17 cellular contexts compared by ENCODE assay signal in the genomic region with DNA sequence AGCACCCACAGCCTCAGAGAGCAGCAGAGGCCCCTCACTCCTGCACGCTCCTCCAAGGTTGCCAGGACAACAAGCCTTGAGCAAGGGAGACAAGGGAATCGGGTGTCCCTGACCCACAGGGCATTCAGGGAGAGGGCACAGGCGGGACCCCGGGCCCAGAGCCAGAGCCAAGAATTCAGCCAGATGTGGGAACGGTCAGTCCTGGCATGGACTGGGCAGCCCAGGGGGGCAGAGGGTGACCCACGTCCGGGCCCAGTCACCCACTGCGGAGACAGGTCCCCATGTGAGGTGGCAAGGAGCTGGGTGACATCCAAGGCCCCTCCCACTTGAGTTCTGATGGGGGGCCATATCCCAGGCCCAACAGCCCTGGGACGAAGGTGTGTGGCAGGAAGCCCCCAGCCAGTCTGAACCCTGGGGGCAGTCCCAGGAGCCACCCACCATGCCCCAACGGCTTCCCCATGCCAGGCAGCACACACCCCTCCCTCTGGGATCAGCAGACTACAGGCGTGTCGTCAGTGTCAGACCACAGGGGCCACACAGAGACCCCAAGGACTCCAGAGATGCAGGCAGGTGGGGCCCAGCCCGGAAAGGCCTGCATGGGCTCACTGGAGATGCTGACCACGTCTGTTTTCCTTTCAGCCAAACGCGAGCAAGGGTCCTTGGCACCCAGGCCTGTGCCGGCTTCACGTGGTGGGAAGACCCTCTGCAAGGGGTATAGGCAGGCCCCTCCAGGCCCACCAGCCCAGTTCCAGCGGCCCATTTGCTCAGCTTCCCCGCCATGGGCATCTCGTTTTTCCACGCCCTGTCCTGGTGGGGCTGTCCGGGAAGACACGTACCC. TPM values are rescaled to one million over a fixed set of nuclear protein-coding genes. Genes with fewer than 3 reads are reported as not detected.
"Had no signal": no experiment of that assay in that cellular context is flagged by ENCODE, and none has a peak within 500 bp of the region (broad histone marks: within the 10 kb centered on the region; RNA-seq: fewer than 3 reads in every experiment).

No MANE protein-coding gene starts in this region.

- H3K4me3 ChIP-seq: hepatocyte, neural progenitor cell, stomach had no signal

- H3K9me3 Mint-ChIP-seq: dendritic cell treated with granulocyte-macrophage colony-stimulating factor and Interleukin-4, amounts not matched to agents 40 ng/mL and 50 ng/mL, for 4 days; memory B cell; mesothelial cell of epicardium; natural killer cell; neural progenitor cell had no signal

- H3K4me3 Mint-ChIP-seq: dendritic cell treated with granulocyte-macrophage colony-stimulating factor and Interleukin-4, amounts not matched to agents 40 ng/mL and 50 ng/mL, for 4 days; memory B cell; mesothelial cell of epicardium; natural killer cell; neural progenitor cell had no signal

- H3K4me1 ChIP-seq: neural progenitor cell, parathyroid adenoma, stomach had no signal

- ATAC-seq: left colon, natural killer cell had no signal

- H3K27ac Mint-ChIP-seq: dendritic cell treated with granulocyte-macrophage colony-stimulating factor and Interleukin-4, amounts not matched to agents 40 ng/mL and 50 ng/mL, for 4 days; memory B cell; mesothelial cell of epicardium; natural killer cell; neural progenitor cell had no signal

- H3K4me2 ChIP-seq: hepatocyte, neural progenitor cell had no signal

- H3K4me1 Mint-ChIP-seq: mesothelial cell of epicardium, natural killer cell, neural progenitor cell had no signal

- DNase-seq: foreskin melanocyte; left colon; natural killer cell; occipital lobe; small intestine; stimulated activated CD4-positive, alpha-beta T cell treated with anti-CD3 and anti-CD28 coated beads, Interleukin-12 subunit alpha, Interleukin-12 subunit beta, amount 100 ng/mL, for 4 hours; stimulated activated naive CD4-positive, alpha-beta T cell; stomach; trophoblast cell had no signal

- H3K9me3 ChIP-seq: stomach had no signal

- H3K79me2 ChIP-seq: hepatocyte, parathyroid adenoma had no signal

- H3K27me3 ChIP-seq: hepatocyte, neural progenitor cell, stomach had no signal

- H2AFZ ChIP-seq: hepatocyte, neural progenitor cell, parathyroid adenoma had no signal

- H3K36me3 ChIP-seq: neural progenitor cell, stomach had no signal

- H3K36me3 Mint-ChIP-seq: memory B cell, mesothelial cell of epicardium, natural killer cell, neural progenitor cell had no signal

- H3K27ac ChIP-seq: hepatocyte, neural progenitor cell, parathyroid adenoma, stomach had no signal

RNA-seq across cellular contexts. Expression of gene USP6, which starts 23.0 kb away (rescaled TPM):
- total RNA-seq: epithelial cell of proximal tubule, pulmonary artery endothelial cell had no signal
